In the genomic region with DNA sequence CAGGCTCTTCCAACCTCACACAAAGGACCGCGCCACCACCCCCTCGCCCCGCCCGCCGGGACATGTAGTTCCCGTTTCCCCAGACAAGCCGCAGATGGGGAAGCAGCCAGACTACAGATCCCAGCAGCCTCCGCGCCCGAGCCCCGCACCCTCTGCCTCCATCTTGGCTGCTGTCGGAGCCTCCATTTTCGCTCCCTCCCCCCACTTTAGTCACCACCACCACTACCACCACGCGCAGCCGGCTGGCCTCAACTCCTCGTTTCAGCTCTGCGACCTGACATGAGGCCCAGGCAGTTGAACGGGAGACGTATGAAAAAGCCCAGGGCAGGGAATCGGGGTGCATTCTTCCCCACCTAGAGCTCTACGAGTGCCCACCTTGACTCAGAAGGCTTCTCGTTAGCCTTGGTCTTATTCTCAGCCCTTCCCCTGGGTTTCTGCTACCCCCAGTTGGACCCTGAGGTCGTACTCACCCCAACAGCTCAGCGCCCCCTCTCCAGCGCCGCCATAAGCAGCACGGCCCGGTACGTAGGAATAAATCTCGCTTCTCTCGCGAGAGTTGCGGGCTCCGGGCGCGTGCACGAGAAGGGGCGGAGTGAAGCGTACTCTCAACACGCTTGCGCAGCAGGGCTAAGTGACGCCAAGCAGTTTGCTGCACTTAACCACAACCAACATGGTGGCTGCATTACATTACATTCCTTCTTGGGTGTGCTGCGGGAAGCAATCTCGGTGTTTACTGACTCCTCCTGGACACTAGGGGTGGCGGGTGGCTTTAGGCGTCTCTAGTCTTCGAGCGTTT, we compare ENCODE assay signal across 8 cellular contexts. TPM values are rescaled to one million over a fixed set of nuclear protein-coding genes. Genes with fewer than 3 reads are reported as not detected.
DNase-seq lines count a peak whose midpoint lies in the region; ATAC-seq, FAIRE-seq and TF ChIP-seq lines count a peak whose summit lies in the region.

A gene (minus strand): TSS at position 530 of the 796 bp plus-strand sequence. CDS start 18,094 bp downstream, outside the sequence.

- CTCF ChIA-PET in Caco-2 (lab: Charles Lee), result interaction anchor here (0.8 kb wide), 1 partner anchor 21 kb away, joined by 3 read pairs; no protein-coding TSS in a partner anchor

- H3K9me3 ChIP-seq in Caco-2, result no peaks in the 10 kb centered on the region
- no peaks in the 10 kb centered on the region for H3K9me3 ChIP-seq in effector memory CD4-positive, alpha-beta T cell (ENCODE audit: control insufficient read depth, low read length)

- peak within 1 kb of the TSS; percentile 94 for H3K4me3 Mint-ChIP-seq in Caco-2 (ENCODE audit: unreplicated experiment)

- peak; percentile 91 for FAIRE-seq in HTR-8/SVneo (lab: Jason Lieb, UNC)

- intact Hi-C loops in Caco-2 (cut with micrococcal nuclease; ENCODE audit: unreplicated experiment), result loop anchor here (1.0 kb wide), 1 partner anchor 23 kb away; a partner anchor contains a TSS

- DNase-seq in Caco-2, result peak; percentile 92 to 95
- DNase-seq in HTR-8/SVneo (ENCODE audit: insufficient read length, low spot score), result peak; percentile 83
- peak; percentile 97 for DNase-seq in NOMO-1 treated with DMSO at 0.1 percent for 48 hours (lab: John Stamatoyannopoulos, UW; ENCODE audit: unreplicated experiment)
- peak; percentile 95 to 96 for DNase-seq in activated CD8-positive, alpha-beta memory T cell treated with anti-CD3 and anti-CD28 coated beads for 4 hours (ENCODE audit: low read depth in 2 of 2)
- DNase-seq in effector memory CD4-positive, alpha-beta T cell, result peak; percentile 94 to 97 (median 95)
- peak; percentile 99 for DNase-seq in medulla oblongata (ENCODE audit: extremely low spot score)
- DNase-seq in stimulated activated CD8-positive, alpha-beta memory T cell treated with anti-CD3 and anti-CD28 coated beads, Interleukin-12 subunit alpha, Interleukin-12 subunit beta, amount 100 ng/mL, for 1 hour (ENCODE audit: low read depth), result peak; percentile 96

- peak; percentile 79 for ATAC-seq in GM21367 (IDR thresholded peaks at IDR 0.05; ENCODE audit: unreplicated experiment)

- POLR2A ChIA-PET in Caco-2 (lab: Charles Lee), result interaction anchor here (0.5 to 1.0 kb wide), 2 partner anchors 23 to 111 kb away, joined by 3 to 4 read pairs; a partner anchor contains a TSS

- H3K36me3 Mint-ChIP-seq in Caco-2 (ENCODE audit: insufficient read depth, unreplicated experiment), result peaks cover 31% of the 10 kb centered on the region

- no peaks in the 10 kb centered on the region; the same call in 1 of the 2 replicates for H3K36me3 ChIP-seq in Caco-2 (ENCODE audit: control insufficient read depth, insufficient read depth, low read length)
- H3K36me3 ChIP-seq in effector memory CD4-positive, alpha-beta T cell (ENCODE audit: control insufficient read depth, insufficient read depth, low read length), result peaks cover 4% of the 10 kb centered on the region

- no peaks in the 10 kb centered on the region for H3K4me1 Mint-ChIP-seq in Caco-2 (ENCODE audit: low read depth, unreplicated experiment)

- peak within 1 kb of the TSS; percentile 100 for H3K27ac Mint-ChIP-seq in Caco-2 (ENCODE audit: unreplicated experiment)

- H3K4me3 ChIP-seq in Caco-2 (ENCODE audit: low read depth, low read length), result peak within 1 kb of the TSS; percentile 87
- H3K4me3 ChIP-seq in effector memory CD4-positive, alpha-beta T cell (ENCODE audit: insufficient read depth, low read depth, low read length, poor library complexity, severe bottlenecking), result peak within 1 kb of the TSS; percentile 99

- H3K4me1 ChIP-seq in Caco-2, result peaks cover 19% of the 10 kb centered on the region
- peaks cover 44% of the 10 kb centered on the region for H3K4me1 ChIP-seq in effector memory CD4-positive, alpha-beta T cell (ENCODE audit: control insufficient read depth, insufficient read depth, low read length, poor library complexity, severe bottlenecking)

- no peaks in the 10 kb centered on the region for H3K27me3 ChIP-seq in Caco-2 (replicated peaks; ENCODE audit: control insufficient read depth, insufficient read depth, low read length)
- H3K27me3 ChIP-seq in effector memory CD4-positive, alpha-beta T cell (replicated peaks; ENCODE audit: control insufficient read depth, insufficient read depth, low read length, poor library complexity, severe bottlenecking), result no peaks in the 10 kb centered on the region

- H3K27me3 Mint-ChIP-seq in Caco-2 (ENCODE audit: insufficient read depth, unreplicated experiment), result no peaks in the 10 kb centered on the region

- H3K9me3 Mint-ChIP-seq in Caco-2 (ENCODE audit: unreplicated experiment), result no peaks in the 10 kb centered on the region

- TF ChIP-seq CTCF in Caco-2 (IDR thresholded peaks at IDR 0.05; ENCODE audit: insufficient read depth in 1 of 2, low read depth in 1 of 2, low read length in 1 of 2, severe bottlenecking in 1 of 2, unreplicated experiment in 1 of 2), result peak in 1 of 2 experiments; percentile 55

- peak within 1 kb of the TSS; percentile 100 for H3K27ac ChIP-seq in effector memory CD4-positive, alpha-beta T cell (ENCODE audit: insufficient read depth, low read length, poor library complexity, severe bottlenecking)

- BruUV-seq in Caco-2 (replicated peaks; lab: Mats Ljungman, UMichigan), result TSS peak; percentile 34

RNA-seq across cellular contexts. Expression of the gene that starts here (rescaled TPM):
- 380 and 403 TPM in 2 replicates for total RNA-seq in Caco-2 (2022)

Comparison
In these comparisons a context has a peak if more than half of its experiments do, and no peak if none do; other contexts are left out.
1. Peak in every context shown above with its lines: DNase-seq, ATAC-seq, H3K4me3 ChIP-seq and H3K27ac ChIP-seq.